ENCODE assay signal across 1 cellular context in the genomic region with DNA sequence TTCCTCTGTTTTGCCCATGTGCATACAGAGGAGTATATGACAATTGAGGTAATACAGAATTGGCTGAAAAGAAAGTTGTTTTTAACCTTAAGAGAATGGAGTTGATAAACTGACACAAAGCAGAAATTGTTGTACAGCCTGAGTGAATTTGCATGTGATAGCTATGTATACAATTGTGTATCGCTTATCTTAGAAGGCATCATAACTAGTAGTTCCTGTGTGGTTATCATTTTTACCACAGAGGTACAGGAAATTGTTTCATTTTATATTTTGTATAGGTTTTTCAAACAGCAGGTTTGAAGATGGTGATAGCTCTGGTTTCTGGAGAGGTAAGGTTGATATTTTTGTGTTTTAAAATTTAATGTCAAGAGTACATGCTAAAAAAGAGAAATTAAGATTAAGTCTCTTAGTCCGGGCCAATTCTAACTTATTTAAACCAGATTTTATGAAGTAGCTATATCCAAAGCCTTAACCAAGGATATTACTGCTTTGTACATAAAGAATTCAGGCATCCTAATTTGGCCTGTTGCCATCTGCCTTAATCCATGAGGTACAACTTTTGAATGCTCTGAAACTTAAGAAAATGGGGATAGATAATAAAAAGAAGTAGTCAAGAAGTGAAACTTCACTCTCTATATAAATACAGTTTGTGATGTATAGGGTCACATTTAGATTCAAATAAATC.
TF ChIP-seq lines count a peak whose summit lies in the region.

No MANE protein-coding gene starts in this region.

TF ChIP-seq in SK-N-SH treated with all-trans-retinoic acid at 6 μM for 48 hours, 23 proteins besides CTCF, POLR2A, EP300 and RAD21 (continued from another document):
- TF ChIP-seq CSDC2 (CRISPR knock-in tag; IDR thresholded peaks at IDR 0.05) (no peak), RARB (CRISPR knock-in tag; IDR thresholded peaks at IDR 0.05) (no peak), OSR1 (CRISPR knock-in tag; IDR thresholded peaks at IDR 0.05) (no peak), SNAI2 (CRISPR knock-in tag; IDR thresholded peaks at IDR 0.05) (no peak)
- TF ChIP-seq, protein P1, sequence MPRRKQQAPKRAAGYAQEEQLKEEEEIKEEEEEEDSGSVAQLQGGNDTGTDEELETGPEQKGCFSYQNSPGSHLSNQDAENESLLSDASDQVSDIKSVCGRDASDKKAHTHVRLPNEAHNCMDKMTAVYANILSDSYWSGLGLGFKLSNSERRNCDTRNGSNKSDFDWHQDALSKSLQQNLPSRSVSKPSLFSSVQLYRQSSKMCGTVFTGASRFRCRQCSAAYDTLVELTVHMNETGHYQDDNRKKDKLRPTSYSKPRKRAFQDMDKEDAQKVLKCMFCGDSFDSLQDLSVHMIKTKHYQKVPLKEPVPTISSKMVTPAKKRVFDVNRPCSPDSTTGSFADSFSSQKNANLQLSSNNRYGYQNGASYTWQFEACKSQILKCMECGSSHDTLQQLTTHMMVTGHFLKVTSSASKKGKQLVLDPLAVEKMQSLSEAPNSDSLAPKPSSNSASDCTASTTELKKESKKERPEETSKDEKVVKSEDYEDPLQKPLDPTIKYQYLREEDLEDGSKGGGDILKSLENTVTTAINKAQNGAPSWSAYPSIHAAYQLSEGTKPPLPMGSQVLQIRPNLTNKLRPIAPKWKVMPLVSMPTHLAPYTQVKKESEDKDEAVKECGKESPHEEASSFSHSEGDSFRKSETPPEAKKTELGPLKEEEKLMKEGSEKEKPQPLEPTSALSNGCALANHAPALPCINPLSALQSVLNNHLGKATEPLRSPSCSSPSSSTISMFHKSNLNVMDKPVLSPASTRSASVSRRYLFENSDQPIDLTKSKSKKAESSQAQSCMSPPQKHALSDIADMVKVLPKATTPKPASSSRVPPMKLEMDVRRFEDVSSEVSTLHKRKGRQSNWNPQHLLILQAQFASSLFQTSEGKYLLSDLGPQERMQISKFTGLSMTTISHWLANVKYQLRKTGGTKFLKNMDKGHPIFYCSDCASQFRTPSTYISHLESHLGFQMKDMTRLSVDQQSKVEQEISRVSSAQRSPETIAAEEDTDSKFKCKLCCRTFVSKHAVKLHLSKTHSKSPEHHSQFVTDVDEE (CRISPR knock-in tag; IDR thresholded peaks at IDR 0.05) = no peak
